28 cellular contexts compared by ENCODE assay signal in genomic region chr9:30575218-30575617, GRCh38.
"Had no signal": no experiment of that assay in that cellular context is flagged by ENCODE, and none has a peak within 500 bp of the region (broad histone marks: within the 10 kb centered on the region; RNA-seq: fewer than 3 reads in every experiment).

No MANE protein-coding gene starts in this region.

- H3K36me3 ChIP-seq: gastroesophageal sphincter, neural progenitor cell, prostate gland, sigmoid colon, transverse colon, vagina had no signal

- H3K27ac Mint-ChIP-seq: activated CD4-positive, alpha-beta memory T cell treated with anti-CD3 and anti-CD28 coated beads, Interleukin-2, amount 10 ng/mL, durations not matched to agents 7 days and 5 days; activated CD4-positive, alpha-beta T cell treated with anti-CD3 and anti-CD28 coated beads, Interleukin-2, amount 10 ng/mL, durations not matched to agents 7 days and 5 days; activated naive CD4-positive, alpha-beta T cell treated with anti-CD3 and anti-CD28 coated beads, Interleukin-2, amount 50 U/mL, for 72 hours; activated T-helper 2 cell treated with anti-CD3 and anti-CD28 coated beads, Interferon-gamma antibody, Interleukin-2, Interleukin-4, amounts not matched to agents 10 μg/mL and 5 μg/mL and 100 μg/mL, durations not matched to agents 14 hours and 24 hours and 36 hours; effector memory CD8-positive, alpha-beta T cell; memory B cell; naive thymus-derived CD4-positive, alpha-beta T cell; neural progenitor cell had no signal

- ATAC-seq: activated naive CD4-positive, alpha-beta T cell treated with anti-CD3 and anti-CD28 coated beads, Interleukin-2, amount 50 U/mL, for 72 hours; activated T-cell treated with anti-CD3 and anti-CD28 coated beads, Interleukin-2, amount 50 U/mL, for 4 hours; body of pancreas; effector memory CD8-positive, alpha-beta T cell; gastroesophageal sphincter; left colon had no signal

- H3K4me3 Mint-ChIP-seq: activated CD4-positive, alpha-beta memory T cell treated with anti-CD3 and anti-CD28 coated beads, Interleukin-2, amount 10 ng/mL, durations not matched to agents 7 days and 5 days; activated CD4-positive, alpha-beta T cell treated with anti-CD3 and anti-CD28 coated beads, Interleukin-2, amount 10 ng/mL, durations not matched to agents 7 days and 5 days; activated T-cell treated with anti-CD3 and anti-CD28 coated beads, Interleukin-2, amount 50 U/mL, for 4 hours; effector memory CD8-positive, alpha-beta T cell; memory B cell; naive thymus-derived CD4-positive, alpha-beta T cell; neural progenitor cell had no signal

- H3K4me3 ChIP-seq: body of pancreas, coronary artery, gastroesophageal sphincter, neural progenitor cell, prostate gland, sigmoid colon, transverse colon, vagina had no signal

- H3K4me1 ChIP-seq: body of pancreas, gastroesophageal sphincter, neural progenitor cell, prostate gland, sigmoid colon, transverse colon, vagina had no signal

- H3K9me3 ChIP-seq: body of pancreas, prostate gland, transverse colon, vagina had no signal

- H3K27ac ChIP-seq: body of pancreas, coronary artery, gastroesophageal sphincter, neural progenitor cell, prostate gland, sigmoid colon, transverse colon, vagina had no signal

- DNase-seq: activated CD4-positive, alpha-beta memory T cell treated with anti-CD3 and anti-CD28 coated beads, Interleukin-2, amount 10 ng/mL, durations not matched to agents 7 days and 5 days; activated CD4-positive, alpha-beta T cell treated with anti-CD3 and anti-CD28 coated beads, Interleukin-2, amount 10 ng/mL, durations not matched to agents 7 days and 5 days; activated CD8-positive, alpha-beta memory T cell treated with anti-CD3 and anti-CD28 coated beads, Interleukin-2, amount 50 U/mL, for 48 hours; activated naive CD4-positive, alpha-beta T cell; activated T-cell treated with anti-CD3 and anti-CD28 coated beads, Interleukin-2, amount 50 U/mL, for 4 hours; anterior cingulate cortex; body of pancreas; cerebellar nuclear complex; effector memory CD8-positive, alpha-beta T cell; erythroblast; hippocampal formation; left colon; midbrain; naive thymus-derived CD4-positive, alpha-beta T cell; retina; sigmoid colon; small intestine; stimulated activated CD4-positive, alpha-beta T cell treated with anti-CD3 and anti-CD28 coated beads, Interleukin-1b, Interleukin-23, amount 100 ng/mL, for 48 hours; stimulated activated naive CD4-positive, alpha-beta T cell treated with Interleukin-2 at 50 U/mL for 16 hours; transverse colon had no signal

- H3K9me3 Mint-ChIP-seq: activated CD4-positive, alpha-beta T cell treated with anti-CD3 and anti-CD28 coated beads, Interleukin-2, amount 10 ng/mL, durations not matched to agents 7 days and 5 days; neural progenitor cell had no signal

- H3K4me1 Mint-ChIP-seq: activated CD4-positive, alpha-beta memory T cell treated with anti-CD3 and anti-CD28 coated beads, Interleukin-2, amount 10 ng/mL, durations not matched to agents 7 days and 5 days; activated CD4-positive, alpha-beta T cell treated with anti-CD3 and anti-CD28 coated beads, Interleukin-2, amount 10 ng/mL, durations not matched to agents 7 days and 5 days; memory B cell; naive thymus-derived CD4-positive, alpha-beta T cell; neural progenitor cell had no signal

- H3K27me3 ChIP-seq: body of pancreas, gastroesophageal sphincter, neural progenitor cell, sigmoid colon, transverse colon, vagina had no signal

- H3K36me3 Mint-ChIP-seq: activated naive CD4-positive, alpha-beta T cell treated with anti-CD3 and anti-CD28 coated beads, Interleukin-2, amount 50 U/mL, for 72 hours; memory B cell; naive thymus-derived CD4-positive, alpha-beta T cell; neural progenitor cell had no signal

- H3K27me3 Mint-ChIP-seq: activated CD4-positive, alpha-beta memory T cell treated with anti-CD3 and anti-CD28 coated beads, Interleukin-2, amount 10 ng/mL, durations not matched to agents 7 days and 5 days; activated CD4-positive, alpha-beta T cell treated with anti-CD3 and anti-CD28 coated beads, Interleukin-2, amount 10 ng/mL, durations not matched to agents 7 days and 5 days; effector memory CD8-positive, alpha-beta T cell; memory B cell had no signal
